Comparison of ENCODE assay signal across 13 cellular contexts in genomic region chr4:11073621-11074051, GRCh38.
DNase-seq lines count a peak whose midpoint lies in the region; FAIRE-seq and TF ChIP-seq lines count a peak whose summit lies in the region.
"Had no signal": no experiment of that assay in that cellular context is flagged by ENCODE, and none has a peak within 500 bp of the region (broad histone marks: within the 10 kb centered on the region; RNA-seq: fewer than 3 reads in every experiment).

No MANE protein-coding gene starts in this region.

- H3K27me3 ChIP-seq in colonic mucosa = no peaks in the 10 kb centered on the region

- no peaks in the 10 kb centered on the region for H3K9me3 ChIP-seq in colonic mucosa
- H3K9me3 ChIP-seq: A549 had no signal

- no peak overlapping the region for H3K27ac ChIP-seq in colonic mucosa
- H3K27ac ChIP-seq: A549 had no signal

- peak; percentile 36 for DNase-seq in SKM-1 treated with dmso at 0.1 percent for 144 hours (lab: John Stamatoyannopoulos, UW; ENCODE audit: unreplicated experiment)
- no peak for DNase-seq in SKM-1 (lab: John Stamatoyannopoulos, UW; ENCODE audit: unreplicated experiment)
- DNase-seq in colonic mucosa = peak; percentile 42
- DNase-seq in kidney tubule cell (ENCODE audit: low spot score) = peak; percentile 13
- peak; percentile 2 for DNase-seq in urothelium cell line (ENCODE audit: low spot score)
- no peak for DNase-seq in KG1 (lab: John Stamatoyannopoulos, UW)
- DNase-seq in HCEC 1CT = no peak
- DNase-seq in stimulated activated CD4-positive, alpha-beta T cell treated with anti-CD3 and anti-CD28 coated beads, Interleukin-12 subunit alpha, Interleukin-12 subunit beta, amount 100 ng/mL, for 4 hours = no peak
- DNase-seq: HFFc6, natural killer cell, NCI-H1105 treated with DMSO at 0.1 percent for 48 hours had no signal

- FAIRE-seq in urothelium cell line (lab: Jason Lieb, UNC) = no peak
- FAIRE-seq: A549, G401.6 had no signal

- TF ChIP-seq CTCF in colonic mucosa (IDR thresholded peaks at IDR 0.05) = no peak

- no peak overlapping the region for H3K4me3 ChIP-seq in colonic mucosa
- H3K4me3 ChIP-seq: A549 had no signal

- H3K36me3 ChIP-seq in colonic mucosa = no peaks in the 10 kb centered on the region

- H3K4me1 ChIP-seq in colonic mucosa = no peaks in the 10 kb centered on the region
- H3K4me1 ChIP-seq: A549 had no signal

- H3K9ac ChIP-seq in colonic mucosa (ENCODE audit: low read depth in 2 of 2, low read length in 2 of 2) = no peak overlapping the region

- intact Hi-C loops in colonic mucosa (cut with DNase I) = no loop called here

Comparison
In these comparisons a context has a peak if more than half of its experiments do, and no peak if none do; other contexts are left out.
1. DNase-seq: peak in SKM-1 treated with dmso at 0.1 percent for 144 hours (single experiment), colonic mucosa (single experiment), kidney tubule cell (single experiment) and urothelium cell line (single experiment); none in SKM-1 (single experiment), KG1 (single experiment), HCEC 1CT (single experiment) and stimulated activated CD4-positive, alpha-beta T cell treated with anti-CD3 and anti-CD28 coated beads, Interleukin-12 subunit alpha, Interleukin-12 subunit beta, amount 100 ng/mL, for 4 hours (single experiment).